Comparison of ENCODE assay signal across 19 cellular contexts in the genomic region with DNA sequence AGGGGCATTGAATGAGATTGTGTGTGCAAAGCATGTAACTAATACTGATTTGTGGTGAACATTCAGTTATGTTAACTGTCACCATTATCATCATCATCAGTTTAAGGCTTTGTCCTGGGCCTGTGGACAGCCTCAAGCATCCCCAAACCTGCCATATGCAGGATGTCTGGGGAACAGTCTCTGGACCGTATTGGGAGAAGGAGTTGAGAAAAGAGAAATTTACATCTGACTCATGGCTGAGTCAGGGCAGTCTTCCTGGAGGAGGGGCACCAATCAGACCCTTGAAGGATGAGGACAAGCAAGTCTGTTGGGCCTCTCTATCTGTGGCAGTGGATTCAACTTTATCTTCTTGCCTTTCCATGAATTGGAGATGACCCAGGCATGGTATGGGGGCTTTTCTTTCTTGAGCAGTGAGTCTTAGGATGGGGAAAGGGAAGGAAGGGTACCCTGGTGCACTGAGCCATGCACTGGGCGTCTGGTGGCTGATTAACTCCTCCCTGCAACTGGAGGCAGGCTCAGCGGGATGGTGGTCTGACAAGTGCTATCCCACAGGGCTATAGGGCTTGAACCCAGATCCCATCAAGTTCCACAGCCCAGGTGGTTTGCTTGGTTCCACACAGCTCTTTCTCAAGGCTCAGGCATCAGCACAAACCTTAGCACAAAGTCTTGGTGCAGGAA. TPM values are rescaled to one million over a fixed set of nuclear protein-coding genes. Genes with fewer than 3 reads are reported as not detected.
DNase-seq lines count a peak whose midpoint lies in the region; ATAC-seq and TF ChIP-seq lines count a peak whose summit lies in the region.
"Had no signal": no experiment of that assay in that cellular context is flagged by ENCODE, and none has a peak within 500 bp of the region (broad histone marks: within the 10 kb centered on the region; RNA-seq: fewer than 3 reads in every experiment).

No MANE protein-coding gene starts in this region.

- H3K27ac ChIP-seq in IMR-90 (ENCODE audit: insufficient read depth, low read length), result no peak overlapping the region

- TF ChIP-seq CTCF in IMR-90 (conservative IDR thresholded peaks at IDR 0.05; ENCODE audit: low read depth, low read length) (no peak), astrocyte of the spinal cord (IDR thresholded peaks at IDR 0.05; ENCODE audit: low read depth, low read length) (no peak)

- peaks cover 11% of the 10 kb centered on the region; the same call in 1 of the 2 replicates for H3K9me1 ChIP-seq in IMR-90 (ENCODE audit: insufficient read depth, low read length)

- peak overlapping the region; percentile 29; the same call in 1 of the 2 replicates for H3K4ac ChIP-seq in IMR-90 (ENCODE audit: low read depth, low read length)

- H3K4me1 ChIP-seq in IMR-90 (ENCODE audit: control insufficient read depth, insufficient read depth, low read length) (peaks cover 3% of the 10 kb centered on the region; the same call in 1 of the 2 replicates), HAP-1 (no peaks in the 10 kb centered on the region)
- H3K4me1 ChIP-seq: BE2C had no signal

- H3K4me2 ChIP-seq in IMR-90 (ENCODE audit: low read depth, low read length), result no peak overlapping the region

- no peak overlapping the region for H3K9ac ChIP-seq in IMR-90 (ENCODE audit: low read depth, low read length)

- no peaks in the 10 kb centered on the region for H3K79me1 ChIP-seq in IMR-90 (ENCODE audit: low read depth in 1 of 2, low read length in 2 of 2)

- no peak overlapping the region for H4K91ac ChIP-seq in IMR-90 (ENCODE audit: insufficient read depth, low read depth, low read length)

- H3K14ac ChIP-seq in IMR-90 (replicated peaks; ENCODE audit: low read depth, low read length), result peak overlapping the region; percentile 18; the same call in 1 of the 2 replicates

- peak overlapping the region; percentile 31 for H2AK9ac ChIP-seq in IMR-90 (replicated peaks; ENCODE audit: low read depth, low read length, poor library complexity)

- H4K20me1 ChIP-seq in IMR-90 (ENCODE audit: insufficient read depth, low read length), result no peaks in the 10 kb centered on the region

- in situ Hi-C loops in IMR-90 (cut with MboI; ENCODE audit: low sequenced_read_pairs), result no loop called here
- in situ Hi-C loops in astrocyte of the spinal cord (cut with HindIII; ENCODE audit: low sequenced_read_pairs), result no loop called here
- in situ Hi-C loops in HAP-1 (cut with MboI; ENCODE audit: low sequenced_read_pairs), result no loop called here

- DNase-seq in AG20443 (ENCODE audit: low spot score), result peak; percentile 31
- DNase-seq in IMR-90, result peak; percentile 73
- peak; percentile 44 for DNase-seq in astrocyte of the spinal cord (ENCODE audit: low read depth, low spot score)
- peak; percentile 76 for DNase-seq in islet precursor cell
- DNase-seq in iPS-NIHi11 (ENCODE audit: low spot score), result no peak
- DNase-seq in HAP-1 (ENCODE audit: low spot score in 2 of 2), result no peak
- DNase-seq in stimulated activated CD4-positive, alpha-beta T cell treated with anti-CD3 and anti-CD28 coated beads, Interleukin-15, amount 100 ng/mL, for 24 hours, result no peak
- DNase-seq in NCI-H2171 treated with DMSO at 0.1 percent for 48 hours (lab: John Stamatoyannopoulos, UW), result no peak
- DNase-seq: activated CD4-positive, alpha-beta T cell treated with anti-CD3 and anti-CD28 coated beads for 4 hours; activated T-cell treated with anti-CD3 and anti-CD28 coated beads, Interleukin-2, amount 50 U/mL, for 1 hour; BE2C; DMS53; KG1; NCI-H1694; NCI-H524 treated with DMSO at 0.1 percent for 48 hours; RPMI8226; T-helper 2 cell had no signal

- no peak overlapping the region for H2BK20ac ChIP-seq in IMR-90 (ENCODE audit: low read depth, low read length)

- H3K27me3 ChIP-seq in IMR-90 (ENCODE audit: control insufficient read depth, insufficient read depth, low read length) (peaks cover 5% of the 10 kb centered on the region; the same call in 1 of the 2 replicates), HAP-1 (ENCODE audit: low read depth) (peaks cover 15% of the 10 kb centered on the region; the same call in 1 of the 2 replicates)
- H3K27me3 ChIP-seq: BE2C had no signal

- dilution Hi-C loops in IMR-90 (cut with HindIII; ENCODE audit: low sequenced_read_pairs, unreplicated experiment), result no loop called here

- H4K8ac ChIP-seq in IMR-90 (ENCODE audit: low read depth in 2 of 2, low read length in 2 of 2), result peak overlapping the region in 1 of 2 experiments; percentile 48; a peak in 1 of 4 replicates

- peak overlapping the region; percentile 57 for H2AFZ ChIP-seq in IMR-90 (replicated peaks; ENCODE audit: low read length, poor library complexity)

- intact Hi-C loops in IMR-90 (cut with micrococcal nuclease), result no loop called here

- no peak overlapping the region for H2BK5ac ChIP-seq in IMR-90 (ENCODE audit: low read depth, low read length, poor library complexity, severe bottlenecking)

- POLR2A ChIA-PET in IMR-90 (lab: Charles Lee; ENCODE audit: unreplicated experiment), result no interaction called here

- H3K36me3 ChIP-seq in IMR-90 (ENCODE audit: control insufficient read depth, insufficient read depth, low read length) (no peaks in the 10 kb centered on the region), HAP-1 (replicated peaks) (no peaks in the 10 kb centered on the region)
- H3K36me3 ChIP-seq: BE2C had no signal

- H3K23ac ChIP-seq in IMR-90 (ENCODE audit: low read depth, low read length), result no peak overlapping the region

- no peak overlapping the region for H3K4me3 ChIP-seq in IMR-90 (ENCODE audit: insufficient read depth, low read depth, low read length)
- no peak overlapping the region for H3K4me3 ChIP-seq in astrocyte of the spinal cord (ENCODE audit: low read depth, low read length)
- H3K4me3 ChIP-seq in HAP-1, result no peak overlapping the region

- ATAC-seq in IMR-90 (ENCODE audit: low read depth), result peak; percentile 93

- no peak overlapping the region for H4K5ac ChIP-seq in IMR-90 (ENCODE audit: low read depth, low read length)

- H2AK5ac ChIP-seq in IMR-90 (ENCODE audit: low read depth, low read length), result peak overlapping the region; percentile 63; the same call in 1 of the 2 replicates

- TF ChIP-seq POLR2A in IMR-90 (IDR thresholded peaks at IDR 0.05; ENCODE audit: low read depth, low read length), result no peak

- WGBS in IMR-90 (ENCODE audit: extremely low coverage in 2 of 2, insufficient read length in 1 of 2), 2 experiments, result 100% methylated on average over 2 of the region's 3 CpGs; no CpG with 5 or more reads in 1 of the 2 experiments

- no peak for TF ChIP-seq RAD21 in IMR-90 (IDR thresholded peaks at IDR 0.05; ENCODE audit: low read length)

- no TSS peak for BruUV-seq in IMR-90 (replicated peaks; lab: Mats Ljungman, UMichigan)

- H3K9me3 ChIP-seq in IMR-90 (ENCODE audit: control insufficient read depth, insufficient read depth, low read length), result no peaks in the 10 kb centered on the region
- no peaks in the 10 kb centered on the region for H3K9me3 ChIP-seq in HAP-1
- H3K9me3 ChIP-seq: BE2C had no signal

- H3K18ac ChIP-seq in IMR-90 (ENCODE audit: low read depth, low read length), result no peak overlapping the region

- H3K56ac ChIP-seq in IMR-90 (ENCODE audit: extremely low read depth, insufficient read depth, low read length), result no peak overlapping the region

- CTCF ChIA-PET in IMR-90 (lab: Yijun Ruan, JAX), result interaction anchor here (0.7 kb wide), 1 partner anchor 126 kb away, joined by 7 read pairs; no protein-coding TSS in a partner anchor

- peak overlapping the region; percentile 52; the same call in 1 of the 2 replicates for H2BK120ac ChIP-seq in IMR-90 (ENCODE audit: low read depth, low read length)

- H2BK15ac ChIP-seq in IMR-90 (ENCODE audit: low read depth, low read length), result 0 out of 3 replicates have a peak overlapping the region, but pooled peaks have one; percentile 26

TF ChIP-seq in IMR-90, 13 proteins besides CTCF, POLR2A, EP300 and RAD21:
- TF ChIP-seq FOS (IDR thresholded peaks at IDR 0.05; ENCODE audit: low read depth, low read length) (peak; percentile 69; the same call in 1 of the 2 replicates), RCOR1 (IDR thresholded peaks at IDR 0.05; ENCODE audit: insufficient replicate concordance, low read length) (no peak)

RNA-seq across cellular contexts. Expression of gene PADI3, which starts 2.9 kb away (rescaled TPM):
- not detected in 2 replicates for total RNA-seq in IMR-90 (2012; rRNA removed)
- polyA plus RNA-seq in IMR-90 (2012; rRNA removed), result not detected in 2 replicates
- polyA plus RNA-seq in IMR-90 (2012; cell fraction: cytosol; rRNA removed), result not detected in 2 replicates
- polyA plus RNA-seq in IMR-90 (2012; cell fraction: nucleus; rRNA removed; ENCODE audit: low replicate concordance), result 0.01 and 0.03 TPM in 2 replicates
- total RNA-seq: progenitor cell of endocrine pancreas had no signal
- polyA plus RNA-seq: adipose tissue had no signal

RNA-seq across cellular contexts. Expression of gene PADI1, which starts 46.9 kb away (rescaled TPM):
- not detected in 2 replicates for total RNA-seq in IMR-90 (2012; rRNA removed)
- polyA plus RNA-seq in IMR-90 (2012; rRNA removed), result 0.13 and 0.17 TPM in 2 replicates
- 0.04 TPM in 1 of 2 replicates, not detected in the other for polyA plus RNA-seq in IMR-90 (2012; cell fraction: cytosol; rRNA removed)
- polyA plus RNA-seq in IMR-90 (2012; cell fraction: nucleus; rRNA removed; ENCODE audit: low replicate concordance), result 0.14 and 0.21 TPM in 2 replicates
- total RNA-seq: progenitor cell of endocrine pancreas had no signal

RNA-seq across cellular contexts. Expression of gene PADI4, which starts 56.2 kb away (rescaled TPM):
- total RNA-seq in IMR-90 (2012; rRNA removed), result not detected in 2 replicates
- not detected in 2 replicates for polyA plus RNA-seq in IMR-90 (2012; rRNA removed)
- not detected in 2 replicates for polyA plus RNA-seq in IMR-90 (2012; cell fraction: cytosol; rRNA removed)
- not detected in 2 replicates for polyA plus RNA-seq in IMR-90 (2012; cell fraction: nucleus; rRNA removed; ENCODE audit: low replicate concordance)
- total RNA-seq: progenitor cell of endocrine pancreas had no signal

Comparison
In these comparisons a context has a peak if more than half of its experiments do, and no peak if none do; other contexts are left out.
1. DNase-seq: peak in AG20443 (single experiment), IMR-90 (single experiment), astrocyte of the spinal cord (single experiment) and islet precursor cell (single experiment); none in iPS-NIHi11 (single experiment), HAP-1 (0 of 2), stimulated activated CD4-positive, alpha-beta T cell treated with anti-CD3 and anti-CD28 coated beads, Interleukin-15, amount 100 ng/mL, for 24 hours (single experiment) and NCI-H2171 treated with DMSO at 0.1 percent for 48 hours (single experiment).